In genomic region chr3:164779816-164780215, GRCh38 we compare ENCODE assay signal across 26 cellular contexts.
DNase-seq lines count a peak whose midpoint lies in the region; ATAC-seq and TF ChIP-seq lines count a peak whose summit lies in the region.
"Had no signal": no experiment of that assay in that cellular context is flagged by ENCODE, and none has a peak within 500 bp of the region (broad histone marks: within the 10 kb centered on the region; RNA-seq: fewer than 3 reads in every experiment).

No MANE protein-coding gene starts in this region.

- ATAC-seq in naive thymus-derived CD8-positive, alpha-beta T cell: no peak
- ATAC-seq: activated CD4-positive, alpha-beta T cell treated with anti-CD3 and anti-CD28 coated beads for 36 hours; K562; left ventricle myocardium superior; natural killer cell treated with Interleukin-12 subunit alpha and Interleukin-12 subunit beta and Interleukin-15 and Interleukin-18, amount 100 ng/mL, for 72 hours; stimulated activated memory B cell treated with anti-CD40 and anti-IgM and Interleukin-4, amounts not matched to agents 10 μg/mL and 1 μg/mL and 100 μg/mL, for 72 hours had no signal

- H3K27me3 Mint-ChIP-seq in naive thymus-derived CD8-positive, alpha-beta T cell: no peaks in the 10 kb centered on the region
- H3K27me3 Mint-ChIP-seq: activated CD4-positive, alpha-beta T cell treated with anti-CD3 and anti-CD28 coated beads for 36 hours; activated T-cell treated with anti-CD3 and anti-CD28 coated beads, Interleukin-2, amount 50 U/mL, for 24 hours; B cell; natural killer cell treated with Interleukin-12 subunit alpha and Interleukin-12 subunit beta and Interleukin-15 and Interleukin-18, amount 100 ng/mL, for 72 hours; stimulated activated memory B cell treated with anti-CD40 and anti-IgM and Interleukin-4, amounts not matched to agents 10 μg/mL and 1 μg/mL and 100 μg/mL, for 72 hours had no signal

- H3K27ac Mint-ChIP-seq in naive thymus-derived CD8-positive, alpha-beta T cell: no peak overlapping the region
- H3K27ac Mint-ChIP-seq: activated CD4-positive, alpha-beta T cell treated with anti-CD3 and anti-CD28 coated beads for 36 hours; activated T-cell treated with anti-CD3 and anti-CD28 coated beads, Interleukin-2, amount 50 U/mL, for 24 hours; B cell; natural killer cell treated with Interleukin-12 subunit alpha and Interleukin-12 subunit beta and Interleukin-15 and Interleukin-18, amount 100 ng/mL, for 72 hours; stimulated activated memory B cell treated with anti-CD40 and anti-IgM and Interleukin-4, amounts not matched to agents 10 μg/mL and 1 μg/mL and 100 μg/mL, for 72 hours; T-helper 1 cell treated with Interleukin-12 subunit alpha and Interleukin-12 subunit beta and Interleukin-4 antibody, amounts not matched to agents 30 μg/mL and 1 μg/mL, for 36 hours had no signal

- H3K36me3 Mint-ChIP-seq in naive thymus-derived CD8-positive, alpha-beta T cell: no peaks in the 10 kb centered on the region
- H3K36me3 Mint-ChIP-seq: natural killer cell treated with Interleukin-12 subunit alpha and Interleukin-12 subunit beta and Interleukin-15 and Interleukin-18, amount 100 ng/mL, for 72 hours; stimulated activated memory B cell treated with anti-CD40 and anti-IgM and Interleukin-4, amounts not matched to agents 10 μg/mL and 1 μg/mL and 100 μg/mL, for 72 hours had no signal

- DNase-seq in DMS153 treated with DMSO at 0.1 percent for 48 hours (lab: John Stamatoyannopoulos, UW; ENCODE audit: unreplicated experiment) (peak; percentile 47), NCI-H2029 treated with DMSO at 0.1 percent for 48 hours (lab: John Stamatoyannopoulos, UW) (peak; percentile 76), NCI-H510A (lab: John Stamatoyannopoulos, UW) (peak; percentile 47), amniotic epithelial cell (ENCODE audit: low read depth) (peak; percentile 80), GM13976 (ENCODE audit: low spot score) (no peak), HUDEP-2 (lab: John Stamatoyannopoulos, UW; ENCODE audit: unreplicated experiment in 76 of 76) (no peak)
- DNase-seq in naive thymus-derived CD8-positive, alpha-beta T cell: no peak
- DNase-seq in activated T-cell treated with anti-CD3 and anti-CD28 coated beads, Interleukin-2, amount 50 U/mL, for 48 hours: no peak
- DNase-seq: activated CD4-positive, alpha-beta T cell treated with anti-CD3 and anti-CD28 coated beads for 36 hours; activated naive CD4-positive, alpha-beta T cell; activated T-cell treated with anti-CD3 and anti-CD28 coated beads, Interleukin-2, amount 50 U/mL, for 24 hours; amniotic stem cell; DMS79 treated with DMSO at 0.1 percent for 48 hours; effector CD8-positive, alpha-beta T cell; foreskin melanocyte; left ventricle myocardium superior; MM.1S; NCI-H1930; ovary; spleen; stimulated activated CD4-positive, alpha-beta T cell treated with anti-CD3 and anti-CD28 coated beads, Interleukin-2, amount 100 ng/mL, for 48 hours had no signal

- TF ChIP-seq CTCF in GM13976 (IDR thresholded peaks at IDR 0.05; ENCODE audit: borderline replicate concordance, control extremely low read depth, extremely low read depth, insufficient read depth, missing control alignments): no peak

- in situ Hi-C loops in GM13976 (cut with MboI; ENCODE audit: low sequenced_read_pairs, unreplicated experiment): no loop called here

- no peaks in the 10 kb centered on the region for H3K4me1 Mint-ChIP-seq in naive thymus-derived CD8-positive, alpha-beta T cell
- H3K4me1 Mint-ChIP-seq: activated CD4-positive, alpha-beta T cell treated with anti-CD3 and anti-CD28 coated beads for 36 hours; B cell; stimulated activated memory B cell treated with anti-CD40 and anti-IgM and Interleukin-4, amounts not matched to agents 10 μg/mL and 1 μg/mL and 100 μg/mL, for 72 hours had no signal

- H3K9me3 Mint-ChIP-seq in naive thymus-derived CD8-positive, alpha-beta T cell: peaks cover 0 to 11% (median 0%) of the 10 kb centered on the region in 9 donors

- no peak overlapping the region for H3K4me3 Mint-ChIP-seq in naive thymus-derived CD8-positive, alpha-beta T cell
- H3K4me3 Mint-ChIP-seq: activated CD4-positive, alpha-beta T cell treated with anti-CD3 and anti-CD28 coated beads for 36 hours; activated T-cell treated with anti-CD3 and anti-CD28 coated beads, Interleukin-2, amount 50 U/mL, for 24 hours; B cell; natural killer cell treated with Interleukin-12 subunit alpha and Interleukin-12 subunit beta and Interleukin-15 and Interleukin-18, amount 100 ng/mL, for 72 hours; stimulated activated memory B cell treated with anti-CD40 and anti-IgM and Interleukin-4, amounts not matched to agents 10 μg/mL and 1 μg/mL and 100 μg/mL, for 72 hours; T-helper 1 cell treated with Interleukin-12 subunit alpha and Interleukin-12 subunit beta and Interleukin-4 antibody, amounts not matched to agents 30 μg/mL and 1 μg/mL, for 36 hours had no signal

- POLR2A ChIA-PET in naive thymus-derived CD8-positive, alpha-beta T cell (lab: Charles Lee): no interaction called here

Comparison
In these comparisons a context has a peak if more than half of its experiments do, and no peak if none do; other contexts are left out.
1. DNase-seq: peak in DMS153 treated with DMSO at 0.1 percent for 48 hours (single experiment), NCI-H2029 treated with DMSO at 0.1 percent for 48 hours (single experiment), NCI-H510A (single experiment) and amniotic epithelial cell (single experiment); none in GM13976 (single experiment), HUDEP-2 (0 of 76), naive thymus-derived CD8-positive, alpha-beta T cell (0 of 10) and activated T-cell treated with anti-CD3 and anti-CD28 coated beads, Interleukin-2, amount 50 U/mL, for 48 hours (0 of 2).